In genomic region chr19:19490247-19490968, GRCh38 we compare ENCODE assay signal across 8 cellular contexts. TPM values are rescaled to one million over a fixed set of nuclear protein-coding genes. Genes with fewer than 3 reads are reported as not detected.
A peak's percentile ranks its signal among the peaks of the same experiment; 100 is the strongest.
DNase-seq lines count a peak whose midpoint lies in the region; ATAC-seq and TF ChIP-seq lines count a peak whose summit lies in the region.

No MANE protein-coding gene starts in this region.

- no peak overlapping the region for H2AFZ ChIP-seq in trophoblast cell (ENCODE audit: insufficient read depth, low read length, poor library complexity)

- H3K36me3 ChIP-seq in trophoblast cell (ENCODE audit: control insufficient read depth in 1 of 2, insufficient read depth in 2 of 2, low read length in 2 of 2), result peaks cover 41 to 42% of the 10 kb centered on the region in 2 experiments
- peaks cover 52% of the 10 kb centered on the region for H3K36me3 ChIP-seq in thymus (ENCODE audit: control insufficient read depth, insufficient read depth)

- TF ChIP-seq CTCF in GM12864 (IDR thresholded peaks at IDR 0.05; ENCODE audit: low read depth, low read length, missing control alignments), result peak; percentile 75
- TF ChIP-seq CTCF in NB4 (IDR thresholded peaks at IDR 0.05; ENCODE audit: low read depth, low read length), result peak; percentile 69

- DNase-seq in GM12864 (ENCODE audit: low read depth) (peak; percentile 64), NB4 (ENCODE audit: low read depth) (peak; percentile 82), SW 1271 (lab: John Stamatoyannopoulos, UW) (peak; percentile 30 to 66), head of caudate nucleus (peak; percentile 63 to 93 (median 83)), trophoblast cell (peak; percentile 83 to 93)
- DNase-seq in activated naive CD8-positive, alpha-beta T cell treated with anti-CD3 and anti-CD28 coated beads, Interleukin-2, amount 50 U/mL, for 16 hours (ENCODE audit: low read depth, low spot score), result peak; percentile 69

- H2AK5ac ChIP-seq in trophoblast cell (ENCODE audit: low read length), result no peak overlapping the region

- H4K8ac ChIP-seq in trophoblast cell (ENCODE audit: low read depth, low read length), result no peak overlapping the region

- TF ChIP-seq POLR2A in NB4 (IDR thresholded peaks at IDR 0.05; ENCODE audit: extremely low read depth, insufficient read length), result no peak

- H4K12ac ChIP-seq in trophoblast cell (ENCODE audit: low read depth, low read length), result peak overlapping the region; percentile 7

- H3K4me2 ChIP-seq in trophoblast cell (ENCODE audit: low read length), result peak overlapping the region; percentile 11

- H3K4me3 ChIP-seq in GM12864 (ENCODE audit: low read depth, low read length) (no peak overlapping the region), NB4 (ENCODE audit: low read depth, low read length) (no peak overlapping the region), trophoblast cell (ENCODE audit: low read depth, low read length) (no peak overlapping the region), thymus (ENCODE audit: low read length) (no peak overlapping the region)

- peak overlapping the region; percentile 1 for H3K18ac ChIP-seq in trophoblast cell (ENCODE audit: low read length)

- H2BK5ac ChIP-seq in trophoblast cell (ENCODE audit: low read depth, low read length, poor library complexity), result no peak overlapping the region

- H3K4me1 ChIP-seq in trophoblast cell (ENCODE audit: control insufficient read depth in 1 of 2, insufficient read depth in 2 of 2, low read length in 2 of 2), result peaks cover 41 to 45% of the 10 kb centered on the region in 2 experiments
- H3K4me1 ChIP-seq in thymus (ENCODE audit: control insufficient read depth, insufficient read depth, low read length), result peaks cover 27% of the 10 kb centered on the region

- intact Hi-C loops in head of caudate nucleus (cut with DNase I), result no loop called here

- no peak for ATAC-seq in GM19455 (IDR thresholded peaks at IDR 0.05; ENCODE audit: unreplicated experiment)

- H3K9ac ChIP-seq in trophoblast cell (ENCODE audit: low read length), result no peak overlapping the region

- H3K79me2 ChIP-seq in trophoblast cell (ENCODE audit: control insufficient read depth, insufficient read depth, low read length, poor library complexity), result peaks cover 16% of the 10 kb centered on the region

- H3K79me1 ChIP-seq in trophoblast cell (ENCODE audit: low read length), result peaks cover 15% of the 10 kb centered on the region

- H3K9me3 ChIP-seq in trophoblast cell (ENCODE audit: insufficient read depth, low read depth, low read length) (peaks cover 1% of the 10 kb centered on the region), thymus (ENCODE audit: control insufficient read depth) (no peaks in the 10 kb centered on the region)

- WGBS in trophoblast cell (ENCODE audit: extremely low coverage, insufficient coverage, insufficient read length), result no CpG with 5 or more reads among the region's 19 CpGs
- 49% methylated on average over 19 of the region's 19 CpGs for WGBS in thymus

- H3K27ac ChIP-seq in trophoblast cell (ENCODE audit: low read depth, low read length) (peak overlapping the region; percentile 81), thymus (ENCODE audit: low read depth) (peak overlapping the region; percentile 94)

- H3K27me3 ChIP-seq in trophoblast cell (ENCODE audit: insufficient read depth, low read length), result no peaks in the 10 kb centered on the region
- no peaks in the 10 kb centered on the region for H3K27me3 ChIP-seq in thymus (ENCODE audit: control insufficient read depth, insufficient read depth)

- H3K23ac ChIP-seq in trophoblast cell (ENCODE audit: low read length), result no peak overlapping the region

- peak overlapping the region; percentile 28 for H4K91ac ChIP-seq in trophoblast cell (ENCODE audit: low read depth, low read length)

- H3K14ac ChIP-seq in trophoblast cell (ENCODE audit: low read length), result no peak overlapping the region

- peak overlapping the region; percentile 27 for H3K4ac ChIP-seq in trophoblast cell (ENCODE audit: low read depth, low read length)

- peak overlapping the region; percentile 0 for H2BK12ac ChIP-seq in trophoblast cell (ENCODE audit: low read length)

- H2BK120ac ChIP-seq in trophoblast cell (ENCODE audit: insufficient read depth, low read length, poor library complexity), result peak overlapping the region; percentile 5

RNA-seq across cellular contexts. Expression of gene TSSK6, which starts 24.9 kb away (rescaled TPM):
- 1.1 and 1.4 TPM in 2 replicates for polyA plus RNA-seq in trophoblast cell (2013)
- polyA plus RNA-seq in thymus, result 3.0 TPM

RNA-seq across cellular contexts. Expression of gene NDUFA13, which starts 25.6 kb away (rescaled TPM):
- polyA plus RNA-seq in trophoblast cell (2013), result 160 and 164 TPM in 2 replicates
- polyA plus RNA-seq in thymus, result 219 TPM

RNA-seq across cellular contexts. Expression of gene YJEFN3, which starts 38.3 kb away (rescaled TPM):
- polyA plus RNA-seq in trophoblast cell (2013), result 4.5 and 4.6 TPM in 2 replicates
- 37.1 TPM for polyA plus RNA-seq in thymus

RNA-seq across cellular contexts. Expression of gene CILP2, which starts 47.7 kb away (rescaled TPM):
- polyA plus RNA-seq in trophoblast cell (2013), result 0.52 and 0.56 TPM in 2 replicates
- polyA plus RNA-seq in thymus, result 0.23 TPM
